1 cellular context compared by ENCODE assay signal in the genomic region with DNA sequence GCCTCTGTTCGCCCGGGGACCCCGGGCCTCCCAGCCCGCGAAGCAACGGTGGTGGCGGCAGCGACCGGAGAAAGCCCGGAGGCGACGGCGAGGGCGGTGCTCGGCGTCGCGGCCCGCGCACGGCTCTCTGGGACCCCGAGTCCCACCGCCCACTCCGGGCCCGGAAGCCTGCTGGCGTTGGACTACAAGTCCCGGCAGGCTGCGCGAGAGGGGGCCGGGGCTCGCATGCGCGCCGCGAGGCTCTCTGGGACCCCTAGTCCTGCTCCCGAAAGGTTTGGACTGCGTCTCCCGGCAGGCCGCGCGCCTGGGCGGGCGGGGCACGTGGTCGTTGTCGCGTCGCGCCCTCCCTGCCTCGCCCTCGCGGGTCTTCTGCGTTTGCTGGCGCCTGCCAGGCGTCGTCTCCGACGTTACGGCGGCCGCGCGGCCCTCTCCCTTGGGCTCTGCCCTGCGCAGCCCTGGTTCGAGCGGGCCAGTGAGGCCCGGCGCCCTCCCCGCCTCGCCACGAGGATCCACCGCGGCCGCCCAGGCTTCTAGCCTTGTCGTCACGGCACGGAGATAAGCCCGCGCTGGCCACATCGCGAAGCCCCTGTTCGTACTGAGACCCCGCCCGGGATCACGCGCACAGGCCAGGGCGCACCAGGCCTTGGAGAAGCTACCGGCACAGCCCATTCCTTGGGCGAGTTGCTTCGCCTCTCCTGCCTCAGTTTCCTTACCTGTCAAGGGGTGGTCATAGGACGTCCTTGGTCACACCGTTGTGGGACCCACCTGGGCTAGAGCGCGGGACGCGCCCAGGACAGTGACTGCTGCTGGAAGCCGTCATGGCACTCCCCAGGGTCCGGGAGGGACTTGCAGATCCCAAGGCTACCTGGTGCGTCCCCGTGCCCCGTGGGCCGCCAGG.
TF ChIP-seq lines count a peak whose summit lies in the region.

A gene (minus strand): TSS at position 75 of the 898 bp plus-strand sequence. CDS start 549 bp downstream, outside the sequence.

TF ChIP-seq in HepG2, 621 proteins besides CTCF, POLR2A, EP300 and RAD21 (continued from another document and continues in another):
- TF ChIP-seq, protein P1, sequence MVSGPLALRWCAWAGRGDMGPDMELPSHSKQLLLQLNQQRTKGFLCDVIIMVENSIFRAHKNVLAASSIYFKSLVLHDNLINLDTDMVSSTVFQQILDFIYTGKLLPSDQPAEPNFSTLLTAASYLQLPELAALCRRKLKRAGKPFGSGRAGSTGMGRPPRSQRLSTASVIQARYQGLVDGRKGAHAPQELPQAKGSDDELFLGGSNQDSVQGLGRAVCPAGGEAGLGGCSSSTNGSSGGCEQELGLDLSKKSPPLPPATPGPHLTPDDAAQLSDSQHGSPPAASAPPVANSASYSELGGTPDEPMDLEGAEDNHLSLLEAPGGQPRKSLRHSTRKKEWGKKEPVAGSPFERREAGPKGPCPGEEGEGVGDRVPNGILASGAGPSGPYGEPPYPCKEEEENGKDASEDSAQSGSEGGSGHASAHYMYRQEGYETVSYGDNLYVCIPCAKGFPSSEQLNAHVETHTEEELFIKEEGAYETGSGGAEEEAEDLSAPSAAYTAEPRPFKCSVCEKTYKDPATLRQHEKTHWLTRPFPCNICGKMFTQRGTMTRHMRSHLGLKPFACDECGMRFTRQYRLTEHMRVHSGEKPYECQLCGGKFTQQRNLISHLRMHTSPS (CRISPR knock-in tag; IDR thresholded peaks at IDR 0.05; ENCODE audit: low read depth), result no peak
- peak; percentile 98 for TF ChIP-seq GLI4 (CRISPR knock-in tag; IDR thresholded peaks at IDR 0.05; ENCODE audit: borderline replicate concordance)
- peak; percentile 97 for TF ChIP-seq ETV6 (CRISPR knock-in tag; conservative IDR thresholded peaks at IDR 0.05)
- TF ChIP-seq, protein P2, sequence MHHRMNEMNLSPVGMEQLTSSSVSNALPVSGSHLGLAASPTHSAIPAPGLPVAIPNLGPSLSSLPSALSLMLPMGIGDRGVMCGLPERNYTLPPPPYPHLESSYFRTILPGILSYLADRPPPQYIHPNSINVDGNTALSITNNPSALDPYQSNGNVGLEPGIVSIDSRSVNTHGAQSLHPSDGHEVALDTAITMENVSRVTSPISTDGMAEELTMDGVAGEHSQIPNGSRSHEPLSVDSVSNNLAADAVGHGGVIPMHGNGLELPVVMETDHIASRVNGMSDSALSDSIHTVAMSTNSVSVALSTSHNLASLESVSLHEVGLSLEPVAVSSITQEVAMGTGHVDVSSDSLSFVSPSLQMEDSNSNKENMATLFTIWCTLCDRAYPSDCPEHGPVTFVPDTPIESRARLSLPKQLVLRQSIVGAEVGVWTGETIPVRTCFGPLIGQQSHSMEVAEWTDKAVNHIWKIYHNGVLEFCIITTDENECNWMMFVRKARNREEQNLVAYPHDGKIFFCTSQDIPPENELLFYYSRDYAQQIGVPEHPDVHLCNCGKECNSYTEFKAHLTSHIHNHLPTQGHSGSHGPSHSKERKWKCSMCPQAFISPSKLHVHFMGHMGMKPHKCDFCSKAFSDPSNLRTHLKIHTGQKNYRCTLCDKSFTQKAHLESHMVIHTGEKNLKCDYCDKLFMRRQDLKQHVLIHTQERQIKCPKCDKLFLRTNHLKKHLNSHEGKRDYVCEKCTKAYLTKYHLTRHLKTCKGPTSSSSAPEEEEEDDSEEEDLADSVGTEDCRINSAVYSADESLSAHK (CRISPR knock-in tag; IDR thresholded peaks at IDR 0.05; ENCODE audit: borderline replicate concordance), result peak; percentile 88; the same call in 1 of the 2 replicates
- TF ChIP-seq HOXA9 (CRISPR knock-in tag; IDR thresholded peaks at IDR 0.05; ENCODE audit: borderline replicate concordance), result peak; percentile 99
- peak; percentile 99 for TF ChIP-seq ZNF879 (CRISPR knock-in tag; IDR thresholded peaks at IDR 0.05)
- TF ChIP-seq NCOA2 (CRISPR knock-in tag; IDR thresholded peaks at IDR 0.05), result peak; percentile 74; the same call in 1 of the 2 replicates
- TF ChIP-seq ZNF274 (CRISPR knock-in tag; IDR thresholded peaks at IDR 0.05), result peak; percentile 99
- peak; percentile 100 for TF ChIP-seq THAP11 (CRISPR knock-in tag; IDR thresholded peaks at IDR 0.05)
- TF ChIP-seq ZNF549 (CRISPR knock-in tag; IDR thresholded peaks at IDR 0.05), result 0 out of 2 replicates have a peak, but pooled peaks have one; percentile 69
- TF ChIP-seq, protein P3, sequence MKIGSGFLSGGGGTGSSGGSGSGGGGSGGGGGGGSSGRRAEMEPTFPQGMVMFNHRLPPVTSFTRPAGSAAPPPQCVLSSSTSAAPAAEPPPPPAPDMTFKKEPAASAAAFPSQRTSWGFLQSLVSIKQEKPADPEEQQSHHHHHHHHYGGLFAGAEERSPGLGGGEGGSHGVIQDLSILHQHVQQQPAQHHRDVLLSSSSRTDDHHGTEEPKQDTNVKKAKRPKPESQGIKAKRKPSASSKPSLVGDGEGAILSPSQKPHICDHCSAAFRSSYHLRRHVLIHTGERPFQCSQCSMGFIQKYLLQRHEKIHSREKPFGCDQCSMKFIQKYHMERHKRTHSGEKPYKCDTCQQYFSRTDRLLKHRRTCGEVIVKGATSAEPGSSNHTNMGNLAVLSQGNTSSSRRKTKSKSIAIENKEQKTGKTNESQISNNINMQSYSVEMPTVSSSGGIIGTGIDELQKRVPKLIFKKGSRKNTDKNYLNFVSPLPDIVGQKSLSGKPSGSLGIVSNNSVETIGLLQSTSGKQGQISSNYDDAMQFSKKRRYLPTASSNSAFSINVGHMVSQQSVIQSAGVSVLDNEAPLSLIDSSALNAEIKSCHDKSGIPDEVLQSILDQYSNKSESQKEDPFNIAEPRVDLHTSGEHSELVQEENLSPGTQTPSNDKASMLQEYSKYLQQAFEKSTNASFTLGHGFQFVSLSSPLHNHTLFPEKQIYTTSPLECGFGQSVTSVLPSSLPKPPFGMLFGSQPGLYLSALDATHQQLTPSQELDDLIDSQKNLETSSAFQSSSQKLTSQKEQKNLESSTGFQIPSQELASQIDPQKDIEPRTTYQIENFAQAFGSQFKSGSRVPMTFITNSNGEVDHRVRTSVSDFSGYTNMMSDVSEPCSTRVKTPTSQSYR (CRISPR knock-in tag; IDR thresholded peaks at IDR 0.05; ENCODE audit: borderline replicate concordance), result peak; percentile 77
- TF ChIP-seq ZNF598 (CRISPR knock-in tag; IDR thresholded peaks at IDR 0.05; ENCODE audit: borderline replicate concordance), result peak; percentile 99
- TF ChIP-seq, protein P4, sequence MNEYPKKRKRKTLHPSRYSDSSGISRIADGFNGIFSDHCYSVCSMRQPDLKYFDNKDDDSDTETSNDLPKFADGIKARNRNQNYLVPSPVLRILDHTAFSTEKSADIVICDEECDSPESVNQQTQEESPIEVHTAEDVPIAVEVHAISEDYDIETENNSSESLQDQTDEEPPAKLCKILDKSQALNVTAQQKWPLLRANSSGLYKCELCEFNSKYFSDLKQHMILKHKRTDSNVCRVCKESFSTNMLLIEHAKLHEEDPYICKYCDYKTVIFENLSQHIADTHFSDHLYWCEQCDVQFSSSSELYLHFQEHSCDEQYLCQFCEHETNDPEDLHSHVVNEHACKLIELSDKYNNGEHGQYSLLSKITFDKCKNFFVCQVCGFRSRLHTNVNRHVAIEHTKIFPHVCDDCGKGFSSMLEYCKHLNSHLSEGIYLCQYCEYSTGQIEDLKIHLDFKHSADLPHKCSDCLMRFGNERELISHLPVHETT (CRISPR knock-in tag; conservative IDR thresholded peaks at IDR 0.05), result no peak; the same call in none of the 2 replicates
- TF ChIP-seq KDM3A (CRISPR knock-in tag; IDR thresholded peaks at IDR 0.05; ENCODE audit: low read depth), result peak; percentile 92
- TF ChIP-seq, protein P5, sequence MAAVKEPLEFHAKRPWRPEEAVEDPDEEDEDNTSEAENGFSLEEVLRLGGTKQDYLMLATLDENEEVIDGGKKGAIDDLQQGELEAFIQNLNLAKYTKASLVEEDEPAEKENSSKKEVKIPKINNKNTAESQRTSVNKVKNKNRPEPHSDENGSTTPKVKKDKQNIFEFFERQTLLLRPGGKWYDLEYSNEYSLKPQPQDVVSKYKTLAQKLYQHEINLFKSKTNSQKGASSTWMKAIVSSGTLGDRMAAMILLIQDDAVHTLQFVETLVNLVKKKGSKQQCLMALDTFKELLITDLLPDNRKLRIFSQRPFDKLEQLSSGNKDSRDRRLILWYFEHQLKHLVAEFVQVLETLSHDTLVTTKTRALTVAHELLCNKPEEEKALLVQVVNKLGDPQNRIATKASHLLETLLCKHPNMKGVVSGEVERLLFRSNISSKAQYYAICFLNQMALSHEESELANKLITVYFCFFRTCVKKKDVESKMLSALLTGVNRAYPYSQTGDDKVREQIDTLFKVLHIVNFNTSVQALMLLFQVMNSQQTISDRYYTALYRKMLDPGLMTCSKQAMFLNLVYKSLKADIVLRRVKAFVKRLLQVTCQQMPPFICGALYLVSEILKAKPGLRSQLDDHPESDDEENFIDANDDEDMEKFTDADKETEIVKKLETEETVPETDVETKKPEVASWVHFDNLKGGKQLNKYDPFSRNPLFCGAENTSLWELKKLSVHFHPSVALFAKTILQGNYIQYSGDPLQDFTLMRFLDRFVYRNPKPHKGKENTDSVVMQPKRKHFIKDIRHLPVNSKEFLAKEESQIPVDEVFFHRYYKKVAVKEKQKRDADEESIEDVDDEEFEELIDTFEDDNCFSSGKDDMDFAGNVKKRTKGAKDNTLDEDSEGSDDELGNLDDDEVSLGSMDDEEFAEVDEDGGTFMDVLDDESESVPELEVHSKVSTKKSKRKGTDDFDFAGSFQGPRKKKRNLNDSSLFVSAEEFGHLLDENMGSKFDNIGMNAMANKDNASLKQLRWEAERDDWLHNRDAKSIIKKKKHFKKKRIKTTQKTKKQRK (IDR thresholded peaks at IDR 0.05; ENCODE audit: low read length), result no peak
- TF ChIP-seq CCDC6 (CRISPR knock-in tag; IDR thresholded peaks at IDR 0.05), result peak; percentile 99
- TF ChIP-seq ZNF841 (CRISPR knock-in tag; IDR thresholded peaks at IDR 0.05; ENCODE audit: borderline replicate concordance), result no peak; the same call in 1 of the 2 replicates
- TF ChIP-seq, protein P6, sequence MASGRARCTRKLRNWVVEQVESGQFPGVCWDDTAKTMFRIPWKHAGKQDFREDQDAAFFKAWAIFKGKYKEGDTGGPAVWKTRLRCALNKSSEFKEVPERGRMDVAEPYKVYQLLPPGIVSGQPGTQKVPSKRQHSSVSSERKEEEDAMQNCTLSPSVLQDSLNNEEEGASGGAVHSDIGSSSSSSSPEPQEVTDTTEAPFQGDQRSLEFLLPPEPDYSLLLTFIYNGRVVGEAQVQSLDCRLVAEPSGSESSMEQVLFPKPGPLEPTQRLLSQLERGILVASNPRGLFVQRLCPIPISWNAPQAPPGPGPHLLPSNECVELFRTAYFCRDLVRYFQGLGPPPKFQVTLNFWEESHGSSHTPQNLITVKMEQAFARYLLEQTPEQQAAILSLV (CRISPR knock-in tag; IDR thresholded peaks at IDR 0.05; ENCODE audit: borderline replicate concordance), result peak; percentile 99; the same call in 1 of the 2 replicates
- TF ChIP-seq EED (CRISPR knock-in tag; IDR thresholded peaks at IDR 0.05), result peak; percentile 92; the same call in 1 of the 2 replicates
- no peak; the same call in 1 of the 2 replicates for TF ChIP-seq ZNF326 (CRISPR knock-in tag; IDR thresholded peaks at IDR 0.05; ENCODE audit: borderline replicate concordance)
- TF ChIP-seq, protein P7, sequence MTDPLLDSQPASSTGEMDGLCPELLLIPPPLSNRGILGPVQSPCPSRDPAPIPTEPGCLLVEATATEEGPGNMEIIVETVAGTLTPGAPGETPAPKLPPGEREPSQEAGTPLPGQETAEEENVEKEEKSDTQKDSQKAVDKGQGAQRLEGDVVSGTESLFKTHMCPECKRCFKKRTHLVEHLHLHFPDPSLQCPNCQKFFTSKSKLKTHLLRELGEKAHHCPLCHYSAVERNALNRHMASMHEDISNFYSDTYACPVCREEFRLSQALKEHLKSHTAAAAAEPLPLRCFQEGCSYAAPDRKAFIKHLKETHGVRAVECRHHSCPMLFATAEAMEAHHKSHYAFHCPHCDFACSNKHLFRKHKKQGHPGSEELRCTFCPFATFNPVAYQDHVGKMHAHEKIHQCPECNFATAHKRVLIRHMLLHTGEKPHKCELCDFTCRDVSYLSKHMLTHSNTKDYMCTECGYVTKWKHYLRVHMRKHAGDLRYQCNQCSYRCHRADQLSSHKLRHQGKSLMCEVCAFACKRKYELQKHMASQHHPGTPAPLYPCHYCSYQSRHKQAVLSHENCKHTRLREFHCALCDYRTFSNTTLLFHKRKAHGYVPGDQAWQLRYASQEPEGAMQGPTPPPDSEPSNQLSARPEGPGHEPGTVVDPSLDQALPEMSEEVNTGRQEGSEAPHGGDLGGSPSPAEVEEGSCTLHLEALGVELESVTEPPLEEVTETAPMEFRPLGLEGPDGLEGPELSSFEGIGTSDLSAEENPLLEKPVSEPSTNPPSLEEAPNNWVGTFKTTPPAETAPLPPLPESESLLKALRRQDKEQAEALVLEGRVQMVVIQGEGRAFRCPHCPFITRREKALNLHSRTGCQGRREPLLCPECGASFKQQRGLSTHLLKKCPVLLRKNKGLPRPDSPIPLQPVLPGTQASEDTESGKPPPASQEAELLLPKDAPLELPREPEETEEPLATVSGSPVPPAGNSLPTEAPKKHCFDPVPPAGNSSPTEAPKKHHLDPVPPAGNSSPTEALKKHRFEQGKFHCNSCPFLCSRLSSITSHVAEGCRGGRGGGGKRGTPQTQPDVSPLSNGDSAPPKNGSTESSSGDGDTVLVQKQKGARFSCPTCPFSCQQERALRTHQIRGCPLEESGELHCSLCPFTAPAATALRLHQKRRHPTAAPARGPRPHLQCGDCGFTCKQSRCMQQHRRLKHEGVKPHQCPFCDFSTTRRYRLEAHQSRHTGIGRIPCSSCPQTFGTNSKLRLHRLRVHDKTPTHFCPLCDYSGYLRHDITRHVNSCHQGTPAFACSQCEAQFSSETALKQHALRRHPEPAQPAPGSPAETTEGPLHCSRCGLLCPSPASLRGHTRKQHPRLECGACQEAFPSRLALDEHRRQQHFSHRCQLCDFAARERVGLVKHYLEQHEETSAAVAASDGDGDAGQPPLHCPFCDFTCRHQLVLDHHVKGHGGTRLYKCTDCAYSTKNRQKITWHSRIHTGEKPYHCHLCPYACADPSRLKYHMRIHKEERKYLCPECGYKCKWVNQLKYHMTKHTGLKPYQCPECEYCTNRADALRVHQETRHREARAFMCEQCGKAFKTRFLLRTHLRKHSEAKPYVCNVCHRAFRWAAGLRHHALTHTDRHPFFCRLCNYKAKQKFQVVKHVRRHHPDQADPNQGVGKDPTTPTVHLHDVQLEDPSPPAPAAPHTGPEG (CRISPR knock-in tag; IDR thresholded peaks at IDR 0.05), result peak; percentile 90
- peak; percentile 98 for TF ChIP-seq ZNF510 (CRISPR knock-in tag; IDR thresholded peaks at IDR 0.05; ENCODE audit: low read depth)
- TF ChIP-seq, protein P8, sequence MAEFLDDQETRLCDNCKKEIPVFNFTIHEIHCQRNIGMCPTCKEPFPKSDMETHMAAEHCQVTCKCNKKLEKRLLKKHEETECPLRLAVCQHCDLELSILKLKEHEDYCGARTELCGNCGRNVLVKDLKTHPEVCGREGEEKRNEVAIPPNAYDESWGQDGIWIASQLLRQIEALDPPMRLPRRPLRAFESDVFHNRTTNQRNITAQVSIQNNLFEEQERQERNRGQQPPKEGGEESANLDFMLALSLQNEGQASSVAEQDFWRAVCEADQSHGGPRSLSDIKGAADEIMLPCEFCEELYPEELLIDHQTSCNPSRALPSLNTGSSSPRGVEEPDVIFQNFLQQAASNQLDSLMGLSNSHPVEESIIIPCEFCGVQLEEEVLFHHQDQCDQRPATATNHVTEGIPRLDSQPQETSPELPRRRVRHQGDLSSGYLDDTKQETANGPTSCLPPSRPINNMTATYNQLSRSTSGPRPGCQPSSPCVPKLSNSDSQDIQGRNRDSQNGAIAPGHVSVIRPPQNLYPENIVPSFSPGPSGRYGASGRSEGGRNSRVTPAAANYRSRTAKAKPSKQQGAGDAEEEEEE (CRISPR knock-in tag; IDR thresholded peaks at IDR 0.05; ENCODE audit: borderline replicate concordance), result no peak
- TF ChIP-seq ATAD3A (CRISPR knock-in tag; IDR thresholded peaks at IDR 0.05), result peak; percentile 94
- TF ChIP-seq ZNF292 (CRISPR knock-in tag; IDR thresholded peaks at IDR 0.05; ENCODE audit: borderline replicate concordance, low read depth), result no peak
- TF ChIP-seq ZNF33A (CRISPR knock-in tag; IDR thresholded peaks at IDR 0.05; ENCODE audit: borderline replicate concordance), result no peak
- peak; percentile 73; the same call in 1 of the 2 replicates for TF ChIP-seq ZNF383 (CRISPR knock-in tag; IDR thresholded peaks at IDR 0.05; ENCODE audit: borderline replicate concordance)
- peak; percentile 95 for TF ChIP-seq ZFY (CRISPR knock-in tag; IDR thresholded peaks at IDR 0.05)
